22 cellular contexts compared by ENCODE assay signal in genomic region chr13:23557733-23558132, GRCh38. TPM values are rescaled to one million over a fixed set of nuclear protein-coding genes. Genes with fewer than 3 reads are reported as not detected.
DNase-seq lines count a peak whose midpoint lies in the region; ATAC-seq, FAIRE-seq and TF ChIP-seq lines count a peak whose summit lies in the region.
"Had no signal": no experiment of that assay in that cellular context is flagged by ENCODE, and none has a peak within 500 bp of the region (broad histone marks: within the 10 kb centered on the region; RNA-seq: fewer than 3 reads in every experiment).

No MANE protein-coding gene starts in this region.

- FAIRE-seq in GM12878 (lab: Jason Lieb, UNC): no peak
- FAIRE-seq: A549 had no signal

- H3K27ac ChIP-seq in C4-2B (peak overlapping the region; percentile 49), HEK293 (ENCODE audit: extremely low read depth, low read depth, low read length) (no peak overlapping the region), GM12878 (ENCODE audit: control insufficient read depth, insufficient read depth) (peak overlapping the region; percentile 51; the same call in 1 of the 2 replicates), trophoblast cell (ENCODE audit: low read depth, low read length) (no peak overlapping the region), tibial artery (no peak overlapping the region)

- H3K36me3 ChIP-seq in HEK293 (ENCODE audit: control insufficient read depth in 2 of 2, insufficient read depth in 1 of 2, low read length in 2 of 2): no peaks in the 10 kb centered on the region
- no peaks in the 10 kb centered on the region for H3K36me3 ChIP-seq in GM12878 (ENCODE audit: control insufficient read depth in 2 of 2, insufficient read depth in 2 of 2, low read length in 1 of 2)
- no peaks in the 10 kb centered on the region for H3K36me3 ChIP-seq in trophoblast cell (ENCODE audit: control insufficient read depth in 1 of 2, insufficient read depth in 2 of 2, low read length in 2 of 2)
- H3K36me3 ChIP-seq in tibial artery: no peaks in the 10 kb centered on the region
- H3K36me3 ChIP-seq: BE2C; BLaER1 treated with 17β-estradiol and CSF1 and Interleukin-3, amounts not matched to agents 10 nM and 100 nM had no signal

- peak overlapping the region; percentile 44 for H3K23ac ChIP-seq in trophoblast cell (ENCODE audit: low read length)

- in situ Hi-C loops in GM12878 (cut with MboI): no loop called here

- H3K9me3 ChIP-seq in HEK293 (ENCODE audit: control insufficient read depth, insufficient read depth, low read depth, low read length) (no peaks in the 10 kb centered on the region), GM12878 (replicated peaks; ENCODE audit: control insufficient read depth, insufficient read depth, low read length) (no peaks in the 10 kb centered on the region), trophoblast cell (ENCODE audit: insufficient read depth, low read depth, low read length) (peaks cover 7% of the 10 kb centered on the region), tibial artery (no peaks in the 10 kb centered on the region)
- H3K9me3 ChIP-seq: A549; BE2C; BLaER1 treated with 17β-estradiol and CSF1 and Interleukin-3, amounts not matched to agents 10 nM and 100 nM had no signal

- peak overlapping the region; percentile 24 for H3K14ac ChIP-seq in trophoblast cell (ENCODE audit: low read length)

- POLR2A ChIA-PET in HEK293 (lab: Yijun Ruan, JAX) (no interaction called here), GM12878 (lab: Charles Lee) (no interaction called here)

- CTCF ChIA-PET in HEK293 (lab: Yijun Ruan, JAX) (no interaction called here), GM12878 (lab: Yijun Ruan, JAX) (no interaction called here)

- no peak for TF ChIP-seq CTCF in C4-2B (conservative IDR thresholded peaks at IDR 0.05)
- TF ChIP-seq CTCF in HEK293 (tag by site-specific recombination; IDR thresholded peaks at IDR 0.05): no peak
- TF ChIP-seq CTCF in GM12878 (IDR thresholded peaks at IDR 0.05 in 2 of 3, conservative IDR thresholded peaks at IDR 0.05 in 1 of 3; ENCODE audit: control insufficient read depth in 2 of 3, extremely low read depth in 1 of 3, insufficient read depth in 1 of 3, low read depth in 3 of 3, low read length in 3 of 3): no peak
- no peak for TF ChIP-seq CTCF in tibial artery (IDR thresholded peaks at IDR 0.05)

- no peak for TF ChIP-seq RAD21 in GM12878 (IDR thresholded peaks at IDR 0.05; ENCODE audit: insufficient read depth, low read depth, low read length)

- H4K91ac ChIP-seq in trophoblast cell (ENCODE audit: low read depth, low read length): peak overlapping the region; percentile 33

- H3K4me3 ChIP-seq in HEK293 (ENCODE audit: low read depth, low read length) (no peak overlapping the region), GM12878 (no peak overlapping the region), trophoblast cell (ENCODE audit: low read depth, low read length) (peak overlapping the region; percentile 22), tibial artery (no peak overlapping the region)
- H3K4me3 ChIP-seq: A549; BLaER1 treated with 17β-estradiol and CSF1 and Interleukin-3, amounts not matched to agents 10 nM and 100 nM had no signal

- no peaks in the 10 kb centered on the region for H4K20me1 ChIP-seq in GM12878 (ENCODE audit: control insufficient read depth, insufficient read depth)
- H4K20me1 ChIP-seq: BLaER1 treated with 17β-estradiol and CSF1 and Interleukin-3, amounts not matched to agents 10 nM and 100 nM had no signal

- H3K9ac ChIP-seq in GM12878 (ENCODE audit: control insufficient read depth, insufficient read depth, low read length): no peak overlapping the region
- H3K9ac ChIP-seq in trophoblast cell (ENCODE audit: low read length): no peak overlapping the region
- H3K9ac ChIP-seq: BLaER1 treated with 17β-estradiol and CSF1 and Interleukin-3, amounts not matched to agents 10 nM and 100 nM had no signal

- no peak overlapping the region for H2AFZ ChIP-seq in GM12878 (ENCODE audit: control insufficient read depth, low read depth, low read length)
- H2AFZ ChIP-seq in trophoblast cell (ENCODE audit: insufficient read depth, low read length, poor library complexity): no peak overlapping the region

- H3K4me2 ChIP-seq in GM12878 (ENCODE audit: control insufficient read depth, insufficient read depth): no peak overlapping the region
- no peak overlapping the region for H3K4me2 ChIP-seq in trophoblast cell (ENCODE audit: low read length)

- no peak for TF ChIP-seq EP300 in GM12878 (IDR thresholded peaks at IDR 0.05; ENCODE audit: borderline replicate concordance in 1 of 2, control insufficient read depth in 1 of 2, low read depth in 2 of 2, low read length in 2 of 2)

- no peak overlapping the region for H3K4ac ChIP-seq in trophoblast cell (ENCODE audit: low read depth, low read length)

- intact Hi-C loops in GM12878 (cut with micrococcal nuclease; ENCODE audit: unreplicated experiment): no loop called here
- intact Hi-C loops in tibial artery (cut with DNase I; ENCODE audit: low total_unique reads): no loop called here

- H3K79me1 ChIP-seq in trophoblast cell (ENCODE audit: low read length): peaks cover 11% of the 10 kb centered on the region

- no peak overlapping the region for H2BK5ac ChIP-seq in trophoblast cell (ENCODE audit: low read depth, low read length, poor library complexity)

- SMC1A ChIA-PET in GM12878 (lab: Charles Lee; ENCODE audit: uncharacterized antibody, unreplicated experiment): no interaction called here

- no peak overlapping the region for H3K18ac ChIP-seq in trophoblast cell (ENCODE audit: low read length)

- TF ChIP-seq POLR2A in GM12878 (IDR thresholded peaks at IDR 0.05; ENCODE audit: low read depth, low read length): no peak

- H2AK5ac ChIP-seq in trophoblast cell (ENCODE audit: low read length): peak overlapping the region; percentile 34

- H3K4me1 ChIP-seq in HEK293 (ENCODE audit: control insufficient read depth, insufficient read depth, low read length) (no peaks in the 10 kb centered on the region), GM12878 (ENCODE audit: control insufficient read depth, insufficient read depth, low read length) (peaks cover 38% of the 10 kb centered on the region), trophoblast cell (ENCODE audit: control insufficient read depth in 1 of 2, insufficient read depth in 2 of 2, low read length in 2 of 2) (peaks cover 9 to 12% of the 10 kb centered on the region in 2 experiments), tibial artery (peaks cover 0 to 7% (median 6%) of the 10 kb centered on the region in 4 donors)

- no TSS peak for BruUV-seq in GM12878 (replicated peaks; lab: Mats Ljungman, UMichigan)

- no peaks in the 10 kb centered on the region for H3K79me2 ChIP-seq in GM12878 (ENCODE audit: control insufficient read depth, insufficient read depth, low read length)
- H3K79me2 ChIP-seq in trophoblast cell (ENCODE audit: control insufficient read depth, insufficient read depth, low read length, poor library complexity): no peaks in the 10 kb centered on the region

- H4K12ac ChIP-seq in trophoblast cell (ENCODE audit: low read depth, low read length): no peak overlapping the region

- H4K8ac ChIP-seq in trophoblast cell (ENCODE audit: low read depth, low read length): no peak overlapping the region

- no peak for ATAC-seq in GM12878

- 50% methylated on average over 2 of the region's 2 CpGs for WGBS in GM12878 (ENCODE audit: insufficient coverage, insufficient replicate concordance, low lambda C conversion rate, missing lambda C conversion rate)
- WGBS in trophoblast cell (ENCODE audit: extremely low coverage, insufficient coverage, insufficient read length): 100% methylated on average over 2 of the region's 2 CpGs

- RAD21 ChIA-PET in GM12878 (lab: Charles Lee; ENCODE audit: unreplicated experiment): no interaction called here

- no peak overlapping the region for H2BK120ac ChIP-seq in trophoblast cell (ENCODE audit: insufficient read depth, low read length, poor library complexity)

- H3K27me3 ChIP-seq in GM12878 (replicated peaks in 1 of 2; ENCODE audit: control insufficient read depth in 2 of 2, insufficient read depth in 2 of 2, low read length in 1 of 2): no peaks in the 10 kb centered on the region
- no peaks in the 10 kb centered on the region for H3K27me3 ChIP-seq in trophoblast cell (ENCODE audit: insufficient read depth, low read length)
- H3K27me3 ChIP-seq in tibial artery: peaks cover 0 to 5% of the 10 kb centered on the region in 2 donors
- H3K27me3 ChIP-seq: BE2C; BLaER1 treated with 17β-estradiol and CSF1 and Interleukin-3, amounts not matched to agents 10 nM and 100 nM had no signal

- H2BK12ac ChIP-seq in trophoblast cell (ENCODE audit: low read length): peak overlapping the region; percentile 76

- DNase-seq in GM12878 (ENCODE audit: low read depth, low spot score) (no peak), trophoblast cell (no peak), tibial artery (no peak), SW 1271 (lab: John Stamatoyannopoulos, UW) (no peak), germinal center (ENCODE audit: low spot score) (no peak)
- DNase-seq: 8988T; ACHN; AML-193; BE2C; Calu3; CD4-positive, alpha-beta memory T cell; COR-L47; DMS79 treated with DMSO at 0.1 percent for 48 hours; GF-D8; GOT3; H7; HCEC 1CT had no signal

TF ChIP-seq in HEK293, 187 proteins besides CTCF, POLR2A, EP300 and RAD21 (continues in another document):
- TF ChIP-seq HOXC10 (CRISPR knock-in tag; IDR thresholded peaks at IDR 0.05): no peak

RNA-seq across cellular contexts. Expression of gene TNFRSF19, which starts 12.5 kb away (rescaled TPM):
- 34.1 and 37.8 TPM in 2 replicates for total RNA-seq in GM12878 (2013; cell fraction: nucleolus; rRNA removed)
- total RNA-seq in GM12878 (2014; rRNA removed) (29.8 and 35.1 TPM in 2 replicates), GM12878 (2014; rRNA removed; fragmentation: Illumina TruSeq; extraction: Trizol) (34.3 and 34.4 TPM in 2 replicates), GM12878 (2021) (40.5 and 41.4 TPM in 2 replicates)
- polyA plus RNA-seq in GM12878 (2011; ENCODE audit: low read depth): 26.7 TPM
- polyA plus RNA-seq in GM12878 (2011; rRNA removed) (26.3 and 37.7 TPM in 2 replicates), GM12878 (2014; fragmentation: Illumina TruSeq; extraction: Trizol) (43.3 and 52.1 TPM in 2 replicates), GM12878 (2014; fragmentation: Nextera tagmentation; extraction: Ambion mirVana) (10 to 100 TPM; 16.4 to 17.4 TPM), GM12878 (2014; rRNA removed) (32.5 and 36.4 TPM in 2 replicates), GM12878 (2016; fragmentation: Nextera tagmentation; extraction: Ambion mirVana) (10 to 100 TPM; 44.1 to 46.2 TPM)
- 17.5 and 18.5 TPM in 2 replicates for polyA plus RNA-seq in GM12878 (2011; cell fraction: cytosol; rRNA removed)
- 24.6 and 30.7 TPM in 2 replicates for polyA plus RNA-seq in GM12878 (2011; cell fraction: nucleus; rRNA removed)
- polyA plus RNA-seq in GM12878 (2012): 30.9 and 49.8 TPM in 2 replicates
- 25.6 and 35.8 TPM in 2 replicates for polyA minus RNA-seq in GM12878 (2011; rRNA and poly(A)+ RNA removed)
- polyA minus RNA-seq in GM12878 (2011; cell fraction: cytosol; rRNA and poly(A)+ RNA removed): 8.7 and 9.7 TPM in 2 replicates
- 14.4 and 16.5 TPM in 2 replicates for polyA minus RNA-seq in GM12878 (2011; cell fraction: nucleus; rRNA and poly(A)+ RNA removed)
- 85.2 and 86.7 TPM in 2 replicates for polyA plus RNA-seq in trophoblast cell (2013)
- total RNA-seq: CD4-positive, alpha-beta memory T cell; G401 had no signal

Comparison
In these comparisons a context has a peak if more than half of its experiments do, and no peak if none do; other contexts are left out.
1. H3K27ac ChIP-seq: peak in C4-2B (single experiment) and GM12878 (single experiment); none in HEK293 (single experiment), trophoblast cell (single experiment) and tibial artery (0 of 2).